Comparison of ENCODE assay signal across 17 cellular contexts in the genomic region with DNA sequence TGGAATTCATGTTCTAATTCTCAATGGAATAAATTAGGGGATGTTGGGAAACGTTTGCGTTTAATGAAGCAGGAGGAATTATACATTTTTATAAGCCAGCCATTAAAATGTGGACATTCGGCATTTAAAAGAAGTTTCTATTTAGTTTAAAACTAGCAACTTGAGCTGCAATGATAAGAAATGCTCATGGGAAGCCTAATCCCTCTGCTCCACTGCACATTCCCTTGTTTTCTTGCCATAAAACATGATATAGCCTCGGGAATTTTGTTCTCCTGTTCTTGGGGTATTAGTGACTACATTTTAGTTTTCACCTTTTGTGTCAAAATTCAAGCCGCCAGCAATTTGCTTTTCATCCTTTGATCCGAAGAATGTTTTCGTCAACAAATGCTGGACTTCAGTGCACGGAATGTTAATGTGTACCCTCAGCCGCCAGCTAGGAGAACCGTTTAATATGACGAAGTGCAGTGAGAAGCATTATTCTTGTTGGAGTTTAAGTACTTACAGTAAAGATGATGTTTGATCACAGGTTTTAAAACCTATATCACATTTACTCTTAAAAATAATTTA.
A peak's percentile ranks its signal among the peaks of the same experiment; 100 is the strongest.
DNase-seq lines count a peak whose midpoint lies in the region; ATAC-seq, FAIRE-seq and TF ChIP-seq lines count a peak whose summit lies in the region.
"Had no signal": no experiment of that assay in that cellular context is flagged by ENCODE, and none has a peak within 500 bp of the region (broad histone marks: within the 10 kb centered on the region; RNA-seq: fewer than 3 reads in every experiment).

No MANE protein-coding gene starts in this region.

- intact Hi-C loops in IMR-90 (cut with micrococcal nuclease), result loop anchor here (5.0 kb wide), 4 partner anchors 82 to 563 kb away; partner anchors contain the start of gene EDN1
- intact Hi-C loops in activated T-helper 1 cell treated with anti-CD3 and anti-CD28 coated beads, Interleukin-12 subunit alpha, Interleukin-12 subunit beta, Interleukin-2, Interleukin-4 antibody, amounts not matched to agents 30 ng/mL and 10 ng/mL and 1 ng/mL, durations not matched to agents 14 hours and 24 hours and 36 hours (cut with micrococcal nuclease), result loop anchor here (10.0 kb wide), 1 partner anchor 455 kb away; no protein-coding TSS in a partner anchor

- no peak overlapping the region for H3K56ac ChIP-seq in IMR-90 (ENCODE audit: extremely low read depth, insufficient read depth, low read length)

- peaks cover 13% of the 10 kb centered on the region for H3K9me1 ChIP-seq in IMR-90 (ENCODE audit: insufficient read depth, low read length)

- POLR2A ChIA-PET in IMR-90 (lab: Charles Lee; ENCODE audit: unreplicated experiment), result no interaction called here

- BruUV-seq in IMR-90 (replicated peaks; lab: Mats Ljungman, UMichigan), result no TSS peak

- H3K36me3 ChIP-seq in IMR-90 (ENCODE audit: control insufficient read depth, insufficient read depth, low read length), result no peaks in the 10 kb centered on the region; the same call in 1 of the 2 replicates

- H2BK120ac ChIP-seq in IMR-90 (ENCODE audit: low read depth, low read length), result peak overlapping the region; percentile 45; the same call in 1 of the 2 replicates

- H2AK9ac ChIP-seq in IMR-90 (replicated peaks; ENCODE audit: low read depth, low read length, poor library complexity), result no peak overlapping the region

- peak overlapping the region; percentile 16; the same call in 1 of the 2 replicates for H2BK20ac ChIP-seq in IMR-90 (ENCODE audit: low read depth, low read length)

- peaks cover 3 to 16% of the 10 kb centered on the region in 2 experiments; a peak in 3 of 4 replicates for H3K79me1 ChIP-seq in IMR-90 (ENCODE audit: low read depth in 1 of 2, low read length in 2 of 2)

- peaks cover 12% of the 10 kb centered on the region for H3K4me1 ChIP-seq in IMR-90 (ENCODE audit: control insufficient read depth, insufficient read depth, low read length)

- no peak overlapping the region for H3K14ac ChIP-seq in IMR-90 (replicated peaks; ENCODE audit: low read depth, low read length)

- peaks cover 16% of the 10 kb centered on the region for H3K36me3 Mint-ChIP-seq in memory B cell
- H3K36me3 Mint-ChIP-seq in activated T-helper 1 cell treated with anti-CD3 and anti-CD28 coated beads, Interleukin-12 subunit alpha, Interleukin-12 subunit beta, Interleukin-2, Interleukin-4 antibody, amounts not matched to agents 30 ng/mL and 10 ng/mL and 1 ng/mL, durations not matched to agents 14 hours and 24 hours and 36 hours (ENCODE audit: low read depth), result peaks cover 27% of the 10 kb centered on the region

- CTCF ChIA-PET in IMR-90 (lab: Yijun Ruan, JAX), result interaction anchor here (1.5 kb wide), 1 partner anchor 10 kb away, joined by 4 read pairs; no protein-coding TSS in a partner anchor

- no peak overlapping the region for H4K5ac ChIP-seq in IMR-90 (ENCODE audit: low read depth, low read length)

- H3K4me3 ChIP-seq in IMR-90 (ENCODE audit: insufficient read depth, low read depth, low read length), result no peak overlapping the region
- H3K4me3 ChIP-seq: PC-9, SK-N-MC had no signal

- no peak overlapping the region for H2AFZ ChIP-seq in IMR-90 (replicated peaks; ENCODE audit: low read length, poor library complexity)
- H2AFZ ChIP-seq: PC-9 had no signal

- FAIRE-seq in GM19239 (lab: Jason Lieb, UNC), result no peak
- FAIRE-seq: D721Med, GM12892 had no signal

- no peaks in the 10 kb centered on the region for H3K9me3 Mint-ChIP-seq in memory B cell
- H3K9me3 Mint-ChIP-seq in activated T-helper 1 cell treated with anti-CD3 and anti-CD28 coated beads, Interleukin-12 subunit alpha, Interleukin-12 subunit beta, Interleukin-2, Interleukin-4 antibody, amounts not matched to agents 30 ng/mL and 10 ng/mL and 1 ng/mL, durations not matched to agents 14 hours and 24 hours and 36 hours, result no peaks in the 10 kb centered on the region
- H3K9me3 Mint-ChIP-seq: CD8-positive, alpha-beta T cell had no signal

- H3K4me2 ChIP-seq in IMR-90 (ENCODE audit: low read depth, low read length), result 0 out of 2 replicates have a peak overlapping the region, but pooled peaks have one; percentile 8

- no peaks in the 10 kb centered on the region for H3K27me3 ChIP-seq in IMR-90 (ENCODE audit: control insufficient read depth, insufficient read depth, low read length)

- WGBS in IMR-90 (ENCODE audit: extremely low coverage in 2 of 2, insufficient read length in 1 of 2), 2 experiments, result 88% methylated on average over 4 of the region's 11 CpGs; no CpG with 5 or more reads in 1 of the 2 experiments

- no peak overlapping the region for H4K91ac ChIP-seq in IMR-90 (ENCODE audit: insufficient read depth, low read depth, low read length)

- H3K4ac ChIP-seq in IMR-90 (ENCODE audit: low read depth, low read length), result peak overlapping the region; percentile 29; the same call in 1 of the 2 replicates

- peak overlapping the region; percentile 25; the same call in 1 of the 2 replicates for H3K9ac ChIP-seq in IMR-90 (ENCODE audit: low read depth, low read length)

- dilution Hi-C loops in IMR-90 (cut with HindIII; ENCODE audit: low sequenced_read_pairs, unreplicated experiment), result no loop called here

- H3K27ac ChIP-seq in IMR-90 (ENCODE audit: insufficient read depth, low read length), result no peak overlapping the region
- H3K27ac ChIP-seq in caudate nucleus (ENCODE audit: low read depth, low read length), result peak overlapping the region; percentile 75
- H3K27ac ChIP-seq: SK-N-MC had no signal

- no peak for TF ChIP-seq CTCF in IMR-90 (conservative IDR thresholded peaks at IDR 0.05; ENCODE audit: low read depth, low read length)

- TF ChIP-seq POLR2A in IMR-90 (IDR thresholded peaks at IDR 0.05; ENCODE audit: low read depth, low read length), result no peak

- H2BK15ac ChIP-seq in IMR-90 (ENCODE audit: low read depth, low read length), result no peak overlapping the region

- DNase-seq in IMR-90, result no peak
- peak in 2 of 61 donors; percentile 7 to 13 for DNase-seq in caudate nucleus (lab: John Stamatoyannopoulos, UW)
- DNase-seq in memory B cell (ENCODE audit: low spot score in 2 of 2), result no peak
- peak; percentile 80 for DNase-seq in superior temporal gyrus (ENCODE audit: extremely low spot score)
- DNase-seq in activated CD4-positive, alpha-beta T cell treated with anti-CD3 and anti-CD28 coated beads, Interleukin-2, amount 50 U/mL, for 48 hours, result no peak
- no peak for DNase-seq in GM19239 (ENCODE audit: insufficient read length, low spot score)
- no peak for DNase-seq in activated T-helper 1 cell treated with anti-CD3 and anti-CD28 coated beads, Interleukin-12 subunit alpha, Interleukin-12 subunit beta, Interleukin-2, Interleukin-4 antibody, amounts not matched to agents 30 ng/mL and 10 ng/mL and 1 ng/mL, durations not matched to agents 14 hours and 24 hours and 36 hours (ENCODE audit: low spot score)
- DNase-seq: GDM1; NCI-H2081 treated with DMSO at 0.1 percent for 48 hours; NCI-H526 treated with DMSO at 0.1 percent for 48 hours; NK-92 treated with Interleukin-12 subunit alpha and Interleukin-12 subunit beta, amount 100 ng/mL, for 24 hours had no signal

- ATAC-seq in IMR-90 (ENCODE audit: low read depth), result no peak
- ATAC-seq in memory B cell (ENCODE audit: low read depth), result no peak
- no peak for ATAC-seq in GM19328 (IDR thresholded peaks at IDR 0.05; ENCODE audit: unreplicated experiment)

- H3K18ac ChIP-seq in IMR-90 (ENCODE audit: low read depth, low read length), result peak overlapping the region; percentile 80; the same call in 1 of the 2 replicates

- no peak overlapping the region for H2BK5ac ChIP-seq in IMR-90 (ENCODE audit: low read depth, low read length, poor library complexity, severe bottlenecking)

- in situ Hi-C loops in IMR-90 (cut with MboI; ENCODE audit: low sequenced_read_pairs), result no loop called here

- no peak overlapping the region for H3K4me3 Mint-ChIP-seq in memory B cell
- H3K4me3 Mint-ChIP-seq in activated T-helper 1 cell treated with anti-CD3 and anti-CD28 coated beads, Interleukin-12 subunit alpha, Interleukin-12 subunit beta, Interleukin-2, Interleukin-4 antibody, amounts not matched to agents 30 ng/mL and 10 ng/mL and 1 ng/mL, durations not matched to agents 14 hours and 24 hours and 36 hours, result no peak overlapping the region
- H3K4me3 Mint-ChIP-seq: CD8-positive, alpha-beta T cell had no signal

- no peaks in the 10 kb centered on the region for H4K20me1 ChIP-seq in IMR-90 (ENCODE audit: insufficient read depth, low read length)

- H3K4me1 Mint-ChIP-seq in memory B cell, result peaks cover 9% of the 10 kb centered on the region
- H3K4me1 Mint-ChIP-seq in activated T-helper 1 cell treated with anti-CD3 and anti-CD28 coated beads, Interleukin-12 subunit alpha, Interleukin-12 subunit beta, Interleukin-2, Interleukin-4 antibody, amounts not matched to agents 30 ng/mL and 10 ng/mL and 1 ng/mL, durations not matched to agents 14 hours and 24 hours and 36 hours (ENCODE audit: low read depth), result peaks cover 26% of the 10 kb centered on the region

- H3K9me3 ChIP-seq in IMR-90 (ENCODE audit: control insufficient read depth, insufficient read depth, low read length), result no peaks in the 10 kb centered on the region

- peak overlapping the region; percentile 80; the same call in 1 of the 2 replicates for H2AK5ac ChIP-seq in IMR-90 (ENCODE audit: low read depth, low read length)

- no peak overlapping the region; the same call in 1 of the 2 replicates for H3K23ac ChIP-seq in IMR-90 (ENCODE audit: low read depth, low read length)

- peak overlapping the region; percentile 84 for H3K27ac Mint-ChIP-seq in memory B cell
- no peak overlapping the region for H3K27ac Mint-ChIP-seq in activated T-helper 1 cell treated with anti-CD3 and anti-CD28 coated beads, Interleukin-12 subunit alpha, Interleukin-12 subunit beta, Interleukin-2, Interleukin-4 antibody, amounts not matched to agents 30 ng/mL and 10 ng/mL and 1 ng/mL, durations not matched to agents 14 hours and 24 hours and 36 hours
- H3K27ac Mint-ChIP-seq: CD8-positive, alpha-beta T cell had no signal

- no peaks in the 10 kb centered on the region for H3K27me3 Mint-ChIP-seq in memory B cell
- H3K27me3 Mint-ChIP-seq in activated T-helper 1 cell treated with anti-CD3 and anti-CD28 coated beads, Interleukin-12 subunit alpha, Interleukin-12 subunit beta, Interleukin-2, Interleukin-4 antibody, amounts not matched to agents 30 ng/mL and 10 ng/mL and 1 ng/mL, durations not matched to agents 14 hours and 24 hours and 36 hours (ENCODE audit: insufficient read depth), result no peaks in the 10 kb centered on the region

- no peak for TF ChIP-seq RAD21 in IMR-90 (IDR thresholded peaks at IDR 0.05; ENCODE audit: low read length)

- H4K8ac ChIP-seq in IMR-90 (ENCODE audit: low read depth in 2 of 2, low read length in 2 of 2), result no peak overlapping the region

TF ChIP-seq in IMR-90, 13 proteins besides CTCF, POLR2A, EP300 and RAD21 (continues in another document):
- no peak for TF ChIP-seq BHLHE40 (IDR thresholded peaks at IDR 0.05; ENCODE audit: low read depth, low read length)
- TF ChIP-seq MAZ (IDR thresholded peaks at IDR 0.05; ENCODE audit: borderline replicate concordance, low read depth, low read length), result no peak
- no peak for TF ChIP-seq MXI1 (IDR thresholded peaks at IDR 0.05; ENCODE audit: borderline replicate concordance, low read depth, low read length)
- TF ChIP-seq RFX5 (IDR thresholded peaks at IDR 0.05; ENCODE audit: low read depth, low read length), result no peak
- no peak for TF ChIP-seq CEBPB (IDR thresholded peaks at IDR 0.05; ENCODE audit: low read depth, low read length)
- no peak for TF ChIP-seq CHD1 (IDR thresholded peaks at IDR 0.05; ENCODE audit: low read depth, low read length)
- no peak for TF ChIP-seq RCOR1 (IDR thresholded peaks at IDR 0.05; ENCODE audit: insufficient replicate concordance, low read length)
